ENCODE assay signal across 19 cellular contexts in genomic region chr1:243470492-243470891, GRCh38.
DNase-seq lines count a peak whose midpoint lies in the region; ATAC-seq, FAIRE-seq and TF ChIP-seq lines count a peak whose summit lies in the region.
"Had no signal": no experiment of that assay in that cellular context is flagged by ENCODE, and none has a peak within 500 bp of the region (broad histone marks: within the 10 kb centered on the region; RNA-seq: fewer than 3 reads in every experiment).

No MANE protein-coding gene starts in this region.

- BruUV-seq in MCF 10A (replicated peaks; lab: Mats Ljungman, UMichigan), result no TSS peak

- H4K20me1 ChIP-seq in astrocyte (ENCODE audit: insufficient read depth, low read length), result no peaks in the 10 kb centered on the region

- H3K4me1 Mint-ChIP-seq in astrocyte (ENCODE audit: low read depth, unreplicated experiment), result peaks cover 14% of the 10 kb centered on the region
- no peaks in the 10 kb centered on the region for H3K4me1 Mint-ChIP-seq in MCF 10A (ENCODE audit: insufficient read depth, unreplicated experiment)

- peak; percentile 35; the same call in 1 of the 2 replicates for TF ChIP-seq CTCF in AG10803 (conservative IDR thresholded peaks at IDR 0.05; ENCODE audit: low read length)
- no peak for TF ChIP-seq CTCF in astrocyte (IDR thresholded peaks at IDR 0.05; ENCODE audit: insufficient read depth, low read depth, low read length)
- no peak for TF ChIP-seq CTCF in MCF 10A (IDR thresholded peaks at IDR 0.05; ENCODE audit: unreplicated experiment)
- no peak for TF ChIP-seq CTCF in sigmoid colon (IDR thresholded peaks at IDR 0.05)

- no peaks in the 10 kb centered on the region for H3K27me3 ChIP-seq in astrocyte (ENCODE audit: insufficient read depth, low read length)
- H3K27me3 ChIP-seq in sigmoid colon, result no peaks in the 10 kb centered on the region
- H3K27me3 ChIP-seq: heart right ventricle had no signal

- CTCF ChIA-PET in MCF 10A (lab: Yijun Ruan, JAX), result interaction anchor here (0.7 kb wide), 1 partner anchor 19 kb away, joined by 5 read pairs; no protein-coding TSS in a partner anchor

- H3K27me3 Mint-ChIP-seq in astrocyte (ENCODE audit: low read depth, unreplicated experiment) (no peaks in the 10 kb centered on the region), MCF 10A (ENCODE audit: insufficient read depth, unreplicated experiment) (no peaks in the 10 kb centered on the region)
- H3K27me3 Mint-ChIP-seq: activated CD8-positive, alpha-beta T cell treated with anti-CD3 and anti-CD28 coated beads for 36 hours had no signal

- peak overlapping the region; percentile 3 for H3K4me2 ChIP-seq in astrocyte (ENCODE audit: low read length)

- 90 to 94% methylated on average over 7 of the region's 7 CpGs for WGBS in sigmoid colon, 2 donors

- H3K27ac Mint-ChIP-seq in astrocyte (ENCODE audit: unreplicated experiment) (no peak overlapping the region), MCF 10A (ENCODE audit: low read depth, unreplicated experiment) (no peak overlapping the region)
- H3K27ac Mint-ChIP-seq: activated CD8-positive, alpha-beta T cell treated with anti-CD3 and anti-CD28 coated beads for 36 hours; activated T-helper 1 cell treated with anti-CD3 and anti-CD28 coated beads, Interleukin-12 subunit alpha, Interleukin-12 subunit beta, Interleukin-2, Interleukin-4 antibody, amounts not matched to agents 30 ng/mL and 10 ng/mL and 1 ng/mL, durations not matched to agents 14 hours and 24 hours and 36 hours had no signal

- peaks cover 20% of the 10 kb centered on the region for H3K4me1 ChIP-seq in astrocyte (ENCODE audit: insufficient read depth, low read length)
- peaks cover 0 to 26% (median 21%) of the 10 kb centered on the region in 4 donors for H3K4me1 ChIP-seq in sigmoid colon

- no peaks in the 10 kb centered on the region for H3K9me3 ChIP-seq in astrocyte (ENCODE audit: insufficient read depth, low read depth, low read length)
- no peaks in the 10 kb centered on the region for H3K9me3 ChIP-seq in sigmoid colon
- H3K9me3 ChIP-seq: heart right ventricle, thoracic aorta had no signal

- H3K79me2 ChIP-seq in astrocyte (ENCODE audit: insufficient read depth, low read length), result no peaks in the 10 kb centered on the region

- no peak overlapping the region for H2AFZ ChIP-seq in astrocyte (ENCODE audit: low read depth, low read length)

- H3K4me3 ChIP-seq in AG10803 (ENCODE audit: low read length) (no peak overlapping the region), astrocyte (ENCODE audit: insufficient read depth, low read depth, low read length) (no peak overlapping the region), sigmoid colon (no peak overlapping the region)
- H3K4me3 ChIP-seq: heart right ventricle, thoracic aorta had no signal

- DNase-seq in AG10803 (ENCODE audit: low read depth), result peak; percentile 25
- peak; percentile 45 for DNase-seq in NCI-H146 treated with DMSO at 0.1 percent for 48 hours (lab: John Stamatoyannopoulos, UW; ENCODE audit: unreplicated experiment)
- no peak for DNase-seq in astrocyte (ENCODE audit: low read depth)
- peak; percentile 53 for DNase-seq in islet precursor cell
- no peak for DNase-seq in MCF 10A (ENCODE audit: unreplicated experiment)
- no peak for DNase-seq in stimulated activated CD4-positive, alpha-beta T cell treated with anti-CD3 and anti-CD28 coated beads, Interleukin-2, amount 100 ng/mL, for 48 hours
- DNase-seq in sigmoid colon, result no peak
- DNase-seq: activated CD8-positive, alpha-beta T cell treated with anti-CD3 and anti-CD28 coated beads for 36 hours; cortex of kidney; heart right ventricle; left cardiac atrium; NCI-H2107; stimulated activated CD4-positive, alpha-beta T cell treated with anti-CD3 and anti-CD28 coated beads, Interleukin-15, amount 100 ng/mL, for 24 hours had no signal

- no peak overlapping the region for H3K9ac ChIP-seq in astrocyte (ENCODE audit: low read length)

- no peak overlapping the region for H3K4me3 Mint-ChIP-seq in astrocyte (ENCODE audit: unreplicated experiment)
- no peak overlapping the region for H3K4me3 Mint-ChIP-seq in MCF 10A (ENCODE audit: unreplicated experiment)
- H3K4me3 Mint-ChIP-seq: activated CD8-positive, alpha-beta T cell treated with anti-CD3 and anti-CD28 coated beads for 36 hours; activated T-helper 1 cell treated with anti-CD3 and anti-CD28 coated beads, Interleukin-12 subunit alpha, Interleukin-12 subunit beta, Interleukin-2, Interleukin-4 antibody, amounts not matched to agents 30 ng/mL and 10 ng/mL and 1 ng/mL, durations not matched to agents 14 hours and 24 hours and 36 hours had no signal

- H3K9me3 Mint-ChIP-seq in astrocyte (ENCODE audit: unreplicated experiment), result no peaks in the 10 kb centered on the region
- H3K9me3 Mint-ChIP-seq in MCF 10A (ENCODE audit: unreplicated experiment), result no peaks in the 10 kb centered on the region
- H3K9me3 Mint-ChIP-seq: activated CD8-positive, alpha-beta T cell treated with anti-CD3 and anti-CD28 coated beads for 36 hours; activated T-helper 1 cell treated with anti-CD3 and anti-CD28 coated beads, Interleukin-12 subunit alpha, Interleukin-12 subunit beta, Interleukin-2, Interleukin-4 antibody, amounts not matched to agents 30 ng/mL and 10 ng/mL and 1 ng/mL, durations not matched to agents 14 hours and 24 hours and 36 hours had no signal

- POLR2A ChIA-PET in MCF 10A (lab: Yijun Ruan, JAX), result no interaction called here

- no peak for TF ChIP-seq EP300 in sigmoid colon (IDR thresholded peaks at IDR 0.05)

- H3K36me3 ChIP-seq in astrocyte (ENCODE audit: insufficient read depth, low read length), result no peaks in the 10 kb centered on the region
- no peaks in the 10 kb centered on the region for H3K36me3 ChIP-seq in sigmoid colon

- no peak overlapping the region for H3K27ac ChIP-seq in astrocyte (ENCODE audit: low read depth, low read length)
- H3K27ac ChIP-seq in sigmoid colon, result no peak overlapping the region
- H3K27ac ChIP-seq: heart right ventricle, thoracic aorta had no signal

- intact Hi-C loops in MCF 10A (cut with micrococcal nuclease), result no loop called here
- intact Hi-C loops in sigmoid colon (cut with DNase I), result loop anchor here (10.0 kb wide), 1 partner anchor 126 kb away; no protein-coding TSS in a partner anchor

- H3K36me3 Mint-ChIP-seq in astrocyte (ENCODE audit: low read depth, unreplicated experiment) (no peaks in the 10 kb centered on the region), MCF 10A (ENCODE audit: insufficient read depth, unreplicated experiment) (peaks cover 44% of the 10 kb centered on the region)

- no peak for ATAC-seq in GM21619 (IDR thresholded peaks at IDR 0.05; ENCODE audit: unreplicated experiment)
- ATAC-seq: activated CD8-positive, alpha-beta T cell treated with anti-CD3 and anti-CD28 coated beads for 36 hours; esophagus mucosa; SK-N-SH treated with all-trans-retinoic acid at 6 μM for 48 hours had no signal

- no peak for FAIRE-seq in astrocyte (lab: Jason Lieb, UNC)
- FAIRE-seq: TTC549 had no signal

- TF ChIP-seq POLR2A in sigmoid colon (IDR thresholded peaks at IDR 0.05), result no peak

Comparison
In these comparisons a context has a peak if more than half of its experiments do, and no peak if none do; other contexts are left out.
1. DNase-seq: peak in AG10803 (single experiment), NCI-H146 treated with DMSO at 0.1 percent for 48 hours (single experiment) and islet precursor cell (single experiment); none in astrocyte (single experiment), MCF 10A (single experiment), stimulated activated CD4-positive, alpha-beta T cell treated with anti-CD3 and anti-CD28 coated beads, Interleukin-2, amount 100 ng/mL, for 48 hours (0 of 2) and sigmoid colon (single experiment).